ENCODE assay signal across 23 cellular contexts in the genomic region with DNA sequence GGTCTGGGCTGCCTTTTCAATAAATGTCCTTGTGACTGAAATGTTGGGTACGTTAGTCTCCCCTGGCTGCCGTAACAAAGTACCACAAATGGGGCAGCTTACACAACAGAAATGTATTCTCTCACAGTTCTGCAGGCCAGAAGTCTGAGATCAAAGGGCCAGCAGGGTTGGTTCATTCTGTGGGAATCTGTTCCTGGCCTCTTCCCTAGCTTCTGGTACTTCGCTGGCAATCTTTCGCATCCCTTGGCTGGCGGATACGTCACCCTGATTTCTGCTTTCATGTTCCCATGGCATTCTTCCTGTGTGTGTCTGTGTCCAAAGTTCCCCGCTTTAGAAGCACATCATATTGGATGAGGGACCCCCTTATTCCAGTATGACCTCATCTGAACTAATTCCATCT.
DNase-seq lines count a peak whose midpoint lies in the region; ATAC-seq and TF ChIP-seq lines count a peak whose summit lies in the region.
"Had no signal": no experiment of that assay in that cellular context is flagged by ENCODE, and none has a peak within 500 bp of the region (broad histone marks: within the 10 kb centered on the region; RNA-seq: fewer than 3 reads in every experiment).

No MANE protein-coding gene starts in this region.

- WGBS in mesenchymal stem cell: 96% methylated on average over 7 of the region's 7 CpGs
- WGBS in transverse colon (ENCODE audit: low coverage in 1 of 2), 2 donors: 91 to 100% methylated on average over 1 to 7 of the region's 7 CpGs

- no peak overlapping the region for H2BK15ac ChIP-seq in mesenchymal stem cell (ENCODE audit: low read depth, poor library complexity, severe bottlenecking)

- DNase-seq in right atrium auricular region (ENCODE audit: low spot score) (peak; percentile 83), cardiac septum (ENCODE audit: low spot score) (no peak), dorsolateral prefrontal cortex (no peak), mesenchymal stem cell (no peak), type B pancreatic cell (ENCODE audit: extremely low spot score, unreplicated experiment) (no peak), transverse colon (no peak), NCI-H1694 treated with DMSO at 0.1 percent for 48 hours (lab: John Stamatoyannopoulos, UW) (no peak)
- DNase-seq: activated B cell treated with CpG ODN at 0.5 μM for 24 hours; activated naive CD8-positive, alpha-beta T cell treated with anti-CD3 and anti-CD28 coated beads for 36 hours; body of pancreas; CD8-positive, alpha-beta T cell; DMS 273 treated with DMSO at 0.1 percent for 48 hours; left cardiac atrium; mammary epithelial cell; NCI-H1417; OCI-M1; stimulated activated CD4-positive, alpha-beta T cell treated with anti-CD3 and anti-CD28 coated beads, Interleukin-4, amount 100 ng/mL, for 1 hour; T-helper 9 cell had no signal

- peaks cover 4% of the 10 kb centered on the region for H3K36me3 Mint-ChIP-seq in type B pancreatic cell
- H3K36me3 Mint-ChIP-seq: CD8-positive, alpha-beta T cell; stimulated activated memory B cell treated with anti-CD40 and anti-IgM and Interleukin-4, amounts not matched to agents 10 μg/mL and 1 μg/mL and 100 μg/mL, for 72 hours had no signal

- no peak for ATAC-seq in HG02973 (IDR thresholded peaks at IDR 0.05; ENCODE audit: unreplicated experiment)
- ATAC-seq: body of pancreas; CD8-positive, alpha-beta T cell; Right ventricle myocardium inferior; stimulated activated memory B cell treated with anti-CD40 and anti-IgM and Interleukin-4, amounts not matched to agents 10 μg/mL and 1 μg/mL and 100 μg/mL, for 72 hours had no signal

- H4K8ac ChIP-seq in mesenchymal stem cell (ENCODE audit: low read length): no peak overlapping the region

- TF ChIP-seq POLR2A in transverse colon (IDR thresholded peaks at IDR 0.05): no peak

- peak overlapping the region; percentile 40 for H2AK5ac ChIP-seq in mesenchymal stem cell (ENCODE audit: low read length, severe bottlenecking)

- no peak overlapping the region for H4K91ac ChIP-seq in mesenchymal stem cell (ENCODE audit: low read length)

- no peak overlapping the region for H2AFZ ChIP-seq in mesenchymal stem cell (ENCODE audit: low read depth, low read length)

- no peak overlapping the region for H3K14ac ChIP-seq in mesenchymal stem cell (ENCODE audit: low read length in 2 of 2)

- no peaks in the 10 kb centered on the region for H3K79me1 ChIP-seq in mesenchymal stem cell (replicated peaks; ENCODE audit: low read length, poor library complexity, severe bottlenecking)

- in situ Hi-C loops in transverse colon (cut with MboI; ENCODE audit: low pct_ligation_motif_present in 1 of 4, low pct_unique_long_range_greater_than_20kb in 1 of 4, low sequenced_read_pairs in 3 of 4): no loop called here

- H3K4me1 ChIP-seq in right atrium auricular region: peaks cover 0 to 20% of the 10 kb centered on the region in 2 donors
- H3K4me1 ChIP-seq in mesenchymal stem cell (ENCODE audit: control insufficient read depth, insufficient read depth, low read depth, low read length): peaks cover 16% of the 10 kb centered on the region
- H3K4me1 ChIP-seq in transverse colon: peaks cover 0 to 3% (median 0%) of the 10 kb centered on the region in 4 donors

- intact Hi-C loops in cardiac septum (cut with DNase I) (no loop called here), dorsolateral prefrontal cortex (cut with DNase I) (loop anchor here (5.0 kb wide), 1 partner anchor 84 kb away; no protein-coding TSS in a partner anchor), transverse colon (cut with DNase I; ENCODE audit: low total_unique reads) (no loop called here)

- H2BK12ac ChIP-seq in mesenchymal stem cell (ENCODE audit: low read length in 2 of 2): no peak overlapping the region

- H3K27ac ChIP-seq in right atrium auricular region (peak overlapping the region; percentile 12 to 33), dorsolateral prefrontal cortex (peak overlapping the region in 58 of 59 donors; percentile 53 to 96 (median 87)), mesenchymal stem cell (ENCODE audit: low read length, poor library complexity, severe bottlenecking) (no peak overlapping the region), transverse colon (no peak overlapping the region)
- H3K27ac ChIP-seq: 22Rv1, body of pancreas had no signal

- no peak overlapping the region for H2BK120ac ChIP-seq in mesenchymal stem cell (ENCODE audit: low read depth, low read length)

- no peak overlapping the region for H3K4ac ChIP-seq in mesenchymal stem cell (ENCODE audit: low read depth in 1 of 2, low read length in 2 of 2)

- no peak overlapping the region for H3K4me2 ChIP-seq in mesenchymal stem cell (ENCODE audit: low read length, poor library complexity, severe bottlenecking)

- H3K36me3 ChIP-seq in right atrium auricular region (no peaks in the 10 kb centered on the region), mesenchymal stem cell (ENCODE audit: control insufficient read depth in 1 of 2, insufficient read depth in 2 of 2, low read depth in 1 of 2, low read length in 2 of 2) (no peaks in the 10 kb centered on the region), transverse colon (no peaks in the 10 kb centered on the region)

- no peak overlapping the region for H3K4me3 ChIP-seq in right atrium auricular region
- no peak overlapping the region for H3K4me3 ChIP-seq in dorsolateral prefrontal cortex
- no peak overlapping the region for H3K4me3 ChIP-seq in mesenchymal stem cell (ENCODE audit: insufficient read depth in 1 of 2, low read depth in 1 of 2, low read length in 2 of 2)
- H3K4me3 ChIP-seq in transverse colon: no peak overlapping the region
- H3K4me3 ChIP-seq: body of pancreas, coronary artery had no signal

- H3K4me3 Mint-ChIP-seq in type B pancreatic cell: peak overlapping the region; percentile 26
- H3K4me3 Mint-ChIP-seq: activated B cell treated with CpG ODN at 0.5 μM for 24 hours; activated naive CD8-positive, alpha-beta T cell treated with anti-CD3 and anti-CD28 coated beads for 36 hours; CD8-positive, alpha-beta T cell; stimulated activated memory B cell treated with anti-CD40 and anti-IgM and Interleukin-4, amounts not matched to agents 10 μg/mL and 1 μg/mL and 100 μg/mL, for 72 hours had no signal

- TF ChIP-seq CTCF in right atrium auricular region (IDR thresholded peaks at IDR 0.05): no peak
- no peak for TF ChIP-seq CTCF in dorsolateral prefrontal cortex (IDR thresholded peaks at IDR 0.05 in 54 of 56, conservative IDR thresholded peaks at IDR 0.05 in 2 of 56; ENCODE audit: low read depth in 1 of 56, partially characterized antibody in 56 of 56)
- TF ChIP-seq CTCF in type B pancreatic cell (conservative IDR thresholded peaks at IDR 0.05): no peak
- TF ChIP-seq CTCF in transverse colon (IDR thresholded peaks at IDR 0.05): no peak

- H3K9me3 ChIP-seq in right atrium auricular region (peaks cover 0 to 10% of the 10 kb centered on the region in 2 donors), mesenchymal stem cell (ENCODE audit: control insufficient read depth, low read length) (peaks cover 17% of the 10 kb centered on the region), transverse colon (no peaks in the 10 kb centered on the region)
- H3K9me3 ChIP-seq: body of pancreas had no signal

- peaks cover 5% of the 10 kb centered on the region for H3K9me3 Mint-ChIP-seq in type B pancreatic cell
- H3K9me3 Mint-ChIP-seq: CD8-positive, alpha-beta T cell had no signal

- H2BK5ac ChIP-seq in mesenchymal stem cell (ENCODE audit: low read depth, low read length, poor library complexity, severe bottlenecking): no peak overlapping the region

- H3K9ac ChIP-seq in mesenchymal stem cell (ENCODE audit: low read length): no peak overlapping the region

- H3K18ac ChIP-seq in mesenchymal stem cell (ENCODE audit: low read depth in 1 of 2, low read length in 2 of 2): no peak overlapping the region

- H3K27me3 Mint-ChIP-seq in type B pancreatic cell: peaks cover 4% of the 10 kb centered on the region
- H3K27me3 Mint-ChIP-seq: activated naive CD8-positive, alpha-beta T cell treated with anti-CD3 and anti-CD28 coated beads for 36 hours had no signal

- peaks cover 53% of the 10 kb centered on the region for H3K4me1 Mint-ChIP-seq in type B pancreatic cell (ENCODE audit: unreplicated experiment)
- H3K4me1 Mint-ChIP-seq: activated B cell treated with CpG ODN at 0.5 μM for 24 hours; activated naive CD8-positive, alpha-beta T cell treated with anti-CD3 and anti-CD28 coated beads for 36 hours; stimulated activated memory B cell treated with anti-CD40 and anti-IgM and Interleukin-4, amounts not matched to agents 10 μg/mL and 1 μg/mL and 100 μg/mL, for 72 hours had no signal

- no peak for TF ChIP-seq EP300 in transverse colon (IDR thresholded peaks at IDR 0.05; ENCODE audit: low read depth)

- H3K27me3 ChIP-seq in right atrium auricular region (no peaks in the 10 kb centered on the region), dorsolateral prefrontal cortex (no peaks in the 10 kb centered on the region), mesenchymal stem cell (ENCODE audit: control insufficient read depth in 1 of 2, insufficient read depth in 1 of 2, low read length in 2 of 2) (no peaks in the 10 kb centered on the region), transverse colon (no peaks in the 10 kb centered on the region)
- H3K27me3 ChIP-seq: body of pancreas had no signal

- H3K27ac Mint-ChIP-seq in type B pancreatic cell: no peak overlapping the region
- H3K27ac Mint-ChIP-seq: activated B cell treated with CpG ODN at 0.5 μM for 24 hours; activated naive CD8-positive, alpha-beta T cell treated with anti-CD3 and anti-CD28 coated beads for 36 hours; CD8-positive, alpha-beta T cell; stimulated activated memory B cell treated with anti-CD40 and anti-IgM and Interleukin-4, amounts not matched to agents 10 μg/mL and 1 μg/mL and 100 μg/mL, for 72 hours had no signal

- no peak overlapping the region for H3K23ac ChIP-seq in mesenchymal stem cell (ENCODE audit: low read length in 2 of 2)

Comparison
In these comparisons a context has a peak if more than half of its experiments do, and no peak if none do; other contexts are left out.
1. H3K27ac ChIP-seq: peak in right atrium auricular region (2 of 2) and dorsolateral prefrontal cortex (58 of 59); none in mesenchymal stem cell (single experiment) and transverse colon (0 of 4).
2. intact Hi-C loops: an anchor here in dorsolateral prefrontal cortex (5.0 kb wide); none called in cardiac septum and transverse colon.